1 cellular context compared by ENCODE assay signal in genomic region chr1:155976913-155977606, GRCh38.
TF ChIP-seq lines count a peak whose summit lies in the region.

No MANE protein-coding gene starts in this region.

TF ChIP-seq in K562, 482 proteins besides CTCF, POLR2A, EP300 and RAD21 (continues in another document):
- TF ChIP-seq BACH1 (tag; IDR thresholded peaks at IDR 0.05): no peak
- TF ChIP-seq ZNF274 (IDR thresholded peaks at IDR 0.05; ENCODE audit: borderline replicate concordance, low read depth, low read length): no peak
- TF ChIP-seq, protein P1, sequence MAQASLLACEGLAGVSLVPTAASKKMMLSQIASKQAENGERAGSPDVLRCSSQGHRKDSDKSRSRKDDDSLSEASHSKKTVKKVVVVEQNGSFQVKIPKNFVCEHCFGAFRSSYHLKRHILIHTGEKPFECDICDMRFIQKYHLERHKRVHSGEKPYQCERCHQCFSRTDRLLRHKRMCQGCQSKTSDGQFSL (CRISPR knock-in tag; IDR thresholded peaks at IDR 0.05): no peak
- TF ChIP-seq, protein P1 (tag; IDR thresholded peaks at IDR 0.05): no peak
- no peak for TF ChIP-seq THRAP3 (IDR thresholded peaks at IDR 0.05; ENCODE audit: borderline replicate concordance)
- 0 out of 2 replicates have a peak, but pooled peaks have one; percentile 13 for TF ChIP-seq TRIM28 (IDR thresholded peaks at IDR 0.05)
- no peak for TF ChIP-seq CBFB (CRISPR knock-in tag; IDR thresholded peaks at IDR 0.05)
- peak; percentile 22 for TF ChIP-seq POLR2B (IDR thresholded peaks at IDR 0.05; ENCODE audit: low read depth, partially characterized antibody)
- TF ChIP-seq NFE2L1 (tag; IDR thresholded peaks at IDR 0.05; ENCODE audit: borderline replicate concordance, low read depth): no peak
- no peak for TF ChIP-seq NFATC3 (IDR thresholded peaks at IDR 0.05)
- TF ChIP-seq ETV5 (CRISPR knock-in tag; IDR thresholded peaks at IDR 0.05; ENCODE audit: low read depth): no peak
- no peak for TF ChIP-seq SRF (CRISPR knock-in tag; IDR thresholded peaks at IDR 0.05)
- TF ChIP-seq, protein P2, sequence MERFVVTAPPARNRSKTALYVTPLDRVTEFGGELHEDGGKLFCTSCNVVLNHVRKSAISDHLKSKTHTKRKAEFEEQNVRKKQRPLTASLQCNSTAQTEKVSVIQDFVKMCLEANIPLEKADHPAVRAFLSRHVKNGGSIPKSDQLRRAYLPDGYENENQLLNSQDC (CRISPR knock-in tag; IDR thresholded peaks at IDR 0.05): no peak
- TF ChIP-seq GTF2E2 (tag; IDR thresholded peaks at IDR 0.05): peak; percentile 86; the same call in 1 of the 2 replicates
- TF ChIP-seq TRIM24 (IDR thresholded peaks at IDR 0.05): no peak
- no peak for TF ChIP-seq NFYB (IDR thresholded peaks at IDR 0.05; ENCODE audit: extremely low read depth, insufficient read length)
- TF ChIP-seq CREB1 (IDR thresholded peaks at IDR 0.05): no peak
- TF ChIP-seq CREB1 (CRISPR knock-in tag; IDR thresholded peaks at IDR 0.05): 0 out of 2 replicates have a peak, but pooled peaks have one; percentile 26
- TF ChIP-seq ZNF398 (CRISPR knock-in tag; IDR thresholded peaks at IDR 0.05): no peak
- no peak for TF ChIP-seq FOS (IDR thresholded peaks at IDR 0.05; ENCODE audit: extremely low read depth, insufficient read length)
- no peak for TF ChIP-seq ZNF707 (CRISPR knock-in tag; conservative IDR thresholded peaks at IDR 0.05)
- TF ChIP-seq, protein P3, sequence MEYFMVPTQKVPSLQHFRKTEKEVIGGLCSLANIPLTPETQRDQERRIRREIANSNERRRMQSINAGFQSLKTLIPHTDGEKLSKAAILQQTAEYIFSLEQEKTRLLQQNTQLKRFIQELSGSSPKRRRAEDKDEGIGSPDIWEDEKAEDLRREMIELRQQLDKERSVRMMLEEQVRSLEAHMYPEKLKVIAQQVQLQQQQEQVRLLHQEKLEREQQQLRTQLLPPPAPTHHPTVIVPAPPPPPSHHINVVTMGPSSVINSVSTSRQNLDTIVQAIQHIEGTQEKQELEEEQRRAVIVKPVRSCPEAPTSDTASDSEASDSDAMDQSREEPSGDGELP (CRISPR knock-in tag; IDR thresholded peaks at IDR 0.05; ENCODE audit: borderline replicate concordance): no peak
- TF ChIP-seq TBP (optimal IDR thresholded peaks at IDR 0.05; ENCODE audit: low read depth, low read length): no peak
- TF ChIP-seq MLLT1 (IDR thresholded peaks at IDR 0.05): 0 out of 4 replicates have a peak, but pooled peaks of 1 of the 2 experiments have one; percentile 26
- TF ChIP-seq FOXO4 (CRISPR knock-in tag; IDR thresholded peaks at IDR 0.05): no peak
- peak; percentile 44; the same call in 1 of the 2 replicates for TF ChIP-seq NKRF (IDR thresholded peaks at IDR 0.05; ENCODE audit: borderline replicate concordance)
- no peak for TF ChIP-seq C11orf30 (IDR thresholded peaks at IDR 0.05; ENCODE audit: low read depth)
- TF ChIP-seq ZNF431 (CRISPR knock-in tag; IDR thresholded peaks at IDR 0.05): no peak
- TF ChIP-seq NONO (IDR thresholded peaks at IDR 0.05; ENCODE audit: low read depth in 2 of 2, low read length in 1 of 2): no peak
- TF ChIP-seq ZNF224 (CRISPR knock-in tag; IDR thresholded peaks at IDR 0.05): no peak
- TF ChIP-seq WHSC1 (IDR thresholded peaks at IDR 0.05; ENCODE audit: low read length): no peak
- TF ChIP-seq NCOA6 (IDR thresholded peaks at IDR 0.05): no peak
- 0 out of 2 replicates have a peak, but pooled peaks have one; percentile 63 for TF ChIP-seq ZEB2 (IDR thresholded peaks at IDR 0.05)
- TF ChIP-seq MEF2A (IDR thresholded peaks at IDR 0.05; ENCODE audit: control insufficient read depth, low read depth, low read length): no peak
- TF ChIP-seq ZNF695 (CRISPR knock-in tag; IDR thresholded peaks at IDR 0.05): no peak
- TF ChIP-seq, protein P4, sequence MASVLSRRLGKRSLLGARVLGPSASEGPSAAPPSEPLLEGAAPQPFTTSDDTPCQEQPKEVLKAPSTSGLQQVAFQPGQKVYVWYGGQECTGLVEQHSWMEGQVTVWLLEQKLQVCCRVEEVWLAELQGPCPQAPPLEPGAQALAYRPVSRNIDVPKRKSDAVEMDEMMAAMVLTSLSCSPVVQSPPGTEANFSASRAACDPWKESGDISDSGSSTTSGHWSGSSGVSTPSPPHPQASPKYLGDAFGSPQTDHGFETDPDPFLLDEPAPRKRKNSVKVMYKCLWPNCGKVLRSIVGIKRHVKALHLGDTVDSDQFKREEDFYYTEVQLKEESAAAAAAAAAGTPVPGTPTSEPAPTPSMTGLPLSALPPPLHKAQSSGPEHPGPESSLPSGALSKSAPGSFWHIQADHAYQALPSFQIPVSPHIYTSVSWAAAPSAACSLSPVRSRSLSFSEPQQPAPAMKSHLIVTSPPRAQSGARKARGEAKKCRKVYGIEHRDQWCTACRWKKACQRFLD (CRISPR knock-in tag; IDR thresholded peaks at IDR 0.05): no peak
- TF ChIP-seq E2F3 (CRISPR knock-in tag; IDR thresholded peaks at IDR 0.05): no peak
- TF ChIP-seq ZNF232 (CRISPR knock-in tag; IDR thresholded peaks at IDR 0.05): 0 out of 2 replicates have a peak, but pooled peaks have one; percentile 27
- no peak for TF ChIP-seq ZKSCAN3 (CRISPR knock-in tag; IDR thresholded peaks at IDR 0.05)
- TF ChIP-seq ZNF407 (IDR thresholded peaks at IDR 0.05; ENCODE audit: low read depth): no peak
- TF ChIP-seq, protein P5, sequence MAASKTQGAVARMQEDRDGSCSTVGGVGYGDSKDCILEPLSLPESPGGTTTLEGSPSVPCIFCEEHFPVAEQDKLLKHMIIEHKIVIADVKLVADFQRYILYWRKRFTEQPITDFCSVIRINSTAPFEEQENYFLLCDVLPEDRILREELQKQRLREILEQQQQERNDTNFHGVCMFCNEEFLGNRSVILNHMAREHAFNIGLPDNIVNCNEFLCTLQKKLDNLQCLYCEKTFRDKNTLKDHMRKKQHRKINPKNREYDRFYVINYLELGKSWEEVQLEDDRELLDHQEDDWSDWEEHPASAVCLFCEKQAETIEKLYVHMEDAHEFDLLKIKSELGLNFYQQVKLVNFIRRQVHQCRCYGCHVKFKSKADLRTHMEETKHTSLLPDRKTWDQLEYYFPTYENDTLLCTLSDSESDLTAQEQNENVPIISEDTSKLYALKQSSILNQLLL (CRISPR knock-in tag; IDR thresholded peaks at IDR 0.05; ENCODE audit: borderline replicate concordance): no peak
- TF ChIP-seq STAT5A (IDR thresholded peaks at IDR 0.05; ENCODE audit: borderline replicate concordance, low read length): no peak
